8 cellular contexts compared by ENCODE assay signal in the genomic region with DNA sequence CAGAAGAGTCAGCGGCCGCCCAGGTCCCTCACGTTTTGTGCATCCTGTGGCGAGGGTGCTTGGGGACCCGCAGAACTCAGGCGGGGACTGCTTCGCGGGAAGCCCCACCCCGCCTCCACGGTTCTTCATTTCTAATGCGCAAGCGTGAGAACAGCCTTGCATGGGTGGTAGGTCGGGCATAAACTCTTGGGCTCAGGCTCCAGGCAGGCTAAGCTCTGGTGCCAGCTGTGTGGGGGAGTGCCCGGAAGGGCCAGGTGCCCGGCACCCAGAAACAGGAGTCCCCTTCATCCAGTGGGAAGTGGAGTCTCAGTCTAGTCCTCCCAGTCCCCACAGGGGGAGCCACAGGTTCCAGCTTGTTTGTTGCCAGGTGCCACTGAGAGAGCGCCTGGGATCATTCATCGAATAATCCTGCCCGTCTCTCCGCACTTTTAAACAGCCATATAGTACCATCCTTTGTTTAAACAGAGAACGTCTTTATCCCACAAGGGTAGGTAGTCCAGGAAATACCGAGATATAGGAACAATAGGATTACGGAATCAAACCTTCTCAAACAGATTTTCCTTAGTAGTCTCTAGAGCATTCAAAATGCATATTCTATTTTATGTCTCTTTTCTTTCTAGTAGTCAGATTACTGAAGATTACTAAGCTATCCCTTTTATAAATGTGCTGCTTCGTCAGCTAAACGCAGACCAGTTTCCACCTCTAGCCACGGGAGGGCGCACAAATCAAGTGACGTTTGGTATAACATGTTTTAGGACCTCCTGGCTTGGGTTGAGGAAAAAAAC. TPM values are rescaled to one million over a fixed set of nuclear protein-coding genes. Genes with fewer than 3 reads are reported as not detected.
A peak's percentile ranks its signal among the peaks of the same experiment; 100 is the strongest.
DNase-seq lines count a peak whose midpoint lies in the region; ATAC-seq and TF ChIP-seq lines count a peak whose summit lies in the region.

No MANE protein-coding gene starts in this region.

- H3K27ac ChIP-seq in fibroblast of lung (ENCODE audit: insufficient read depth, low read length) (peak overlapping the region; percentile 32), stomach (peak overlapping the region; percentile 50 to 81 (median 78))

- H3K27me3 Mint-ChIP-seq in Calu3 (ENCODE audit: unreplicated experiment), result no peaks in the 10 kb centered on the region
- H3K27me3 Mint-ChIP-seq in naive thymus-derived CD8-positive, alpha-beta T cell, result peaks cover 0 to 2% (median 0%) of the 10 kb centered on the region in 5 donors

- peaks cover 10% of the 10 kb centered on the region for H3K36me3 Mint-ChIP-seq in Calu3 (ENCODE audit: insufficient read depth, unreplicated experiment)
- H3K36me3 Mint-ChIP-seq in naive thymus-derived CD8-positive, alpha-beta T cell, result no peaks in the 10 kb centered on the region

- H3K4me3 ChIP-seq in fibroblast of lung (replicated peaks in 1 of 4; ENCODE audit: control extremely low read depth in 1 of 4, insufficient read depth in 1 of 4, low read depth in 3 of 4, low read length in 4 of 4), result peak overlapping the region; percentile 44 to 72 (median 57)
- peak overlapping the region; percentile 41 to 49 (median 46) for H3K4me3 ChIP-seq in stomach

- ATAC-seq in GM21528 (IDR thresholded peaks at IDR 0.05; ENCODE audit: low FRiP score, unreplicated experiment), result peak; percentile 67
- ATAC-seq in naive thymus-derived CD8-positive, alpha-beta T cell, result peak; percentile 81 to 83

- peak; percentile 76 for DNase-seq in Calu3
- DNase-seq in Kasumi-1 (lab: John Stamatoyannopoulos, UW), result peak; percentile 53 to 57
- DNase-seq in RPMI7951 (ENCODE audit: low read depth), result peak; percentile 61
- DNase-seq in activated T-helper 9 cell treated with anti-CD3 and anti-CD28 coated beads, Interleukin-2, amount 50 U/mL, for 16 hours (ENCODE audit: low read depth), result peak; percentile 46
- DNase-seq in fibroblast of lung (ENCODE audit: low read depth in 2 of 2), result peak; percentile 52 to 70
- DNase-seq in naive thymus-derived CD8-positive, alpha-beta T cell, result peak; percentile 42 to 84 (median 60)
- DNase-seq in stomach, result peak; percentile 74

- intact Hi-C loops in Calu3 (cut with micrococcal nuclease; ENCODE audit: unreplicated experiment), result loop anchor here (1.0 to 5.0 kb wide), 2 partner anchors 69 to 163 kb away; no protein-coding TSS in a partner anchor
- intact Hi-C loops in stomach (cut with DNase I; ENCODE audit: low total_unique reads), result no loop called here

- peak overlapping the region; percentile 30 for H3K9ac ChIP-seq in fibroblast of lung (ENCODE audit: insufficient read depth, low read length)

- no peaks in the 10 kb centered on the region for H3K9me3 Mint-ChIP-seq in Calu3 (ENCODE audit: low read depth, unreplicated experiment)
- H3K9me3 Mint-ChIP-seq in naive thymus-derived CD8-positive, alpha-beta T cell, result no peaks in the 10 kb centered on the region

- H3K27me3 ChIP-seq in fibroblast of lung (ENCODE audit: control insufficient read depth, insufficient read depth, low read length) (no peaks in the 10 kb centered on the region), stomach (peaks cover 0 to 15% (median 0%) of the 10 kb centered on the region in 3 donors)

- CTCF ChIA-PET in Calu3 (lab: Charles Lee), result interaction anchor here (0.7 to 3.6 kb wide), 16 partner anchors 10 to 200 kb away, joined by 3 to 77 read pairs (median 5); partner anchors contain the start of genes CTPS2 and REPS2

- no peaks in the 10 kb centered on the region for H3K4me1 ChIP-seq in fibroblast of lung (ENCODE audit: control insufficient read depth, extremely low read depth, insufficient read depth, low read length)
- peaks cover 0 to 9% (median 7%) of the 10 kb centered on the region in 4 donors for H3K4me1 ChIP-seq in stomach

- BruUV-seq in Calu3 (replicated peaks; lab: Mats Ljungman, UMichigan), result no TSS peak

- TF ChIP-seq CTCF in Calu3 (IDR thresholded peaks at IDR 0.05; ENCODE audit: unreplicated experiment) (peak; percentile 50), fibroblast of lung (conservative IDR thresholded peaks at IDR 0.05 in 1 of 2, IDR thresholded peaks at IDR 0.05 in 1 of 2; ENCODE audit: low read depth in 1 of 2, low read length in 2 of 2) (peak; percentile 31 to 62), stomach (IDR thresholded peaks at IDR 0.05) (peak in 4 of 7 experiments; percentile 12 to 63 (median 35))

- H3K9me3 ChIP-seq in fibroblast of lung (ENCODE audit: control insufficient read depth, insufficient read depth, low read depth, low read length) (no peaks in the 10 kb centered on the region), stomach (no peaks in the 10 kb centered on the region)

- TF ChIP-seq POLR2A in stomach (IDR thresholded peaks at IDR 0.05), result no peak

- peak overlapping the region; percentile 50 for H3K27ac Mint-ChIP-seq in Calu3 (ENCODE audit: unreplicated experiment)
- peak overlapping the region; percentile 25 to 92 (median 72) for H3K27ac Mint-ChIP-seq in naive thymus-derived CD8-positive, alpha-beta T cell

- peak overlapping the region; percentile 73 for H3K4me3 Mint-ChIP-seq in Calu3 (ENCODE audit: low read depth, unreplicated experiment)
- peak overlapping the region; percentile 72 to 87 (median 83) for H3K4me3 Mint-ChIP-seq in naive thymus-derived CD8-positive, alpha-beta T cell

- H4K20me1 ChIP-seq in fibroblast of lung (ENCODE audit: control insufficient read depth, extremely low read depth, insufficient read depth, low read length), result no peaks in the 10 kb centered on the region

- peak overlapping the region; percentile 87 for H3K4me2 ChIP-seq in fibroblast of lung (ENCODE audit: extremely low read depth, insufficient read depth, low read length)

- peaks cover 9% of the 10 kb centered on the region for H3K4me1 Mint-ChIP-seq in Calu3 (ENCODE audit: low read depth, unreplicated experiment)
- peaks cover 0 to 12% (median 3%) of the 10 kb centered on the region in 4 donors for H3K4me1 Mint-ChIP-seq in naive thymus-derived CD8-positive, alpha-beta T cell

- TF ChIP-seq EP300 in stomach (IDR thresholded peaks at IDR 0.05), result no peak

- H3K36me3 ChIP-seq in fibroblast of lung (ENCODE audit: control insufficient read depth, insufficient read depth, low read length) (no peaks in the 10 kb centered on the region), stomach (no peaks in the 10 kb centered on the region)

- peak overlapping the region; percentile 67 for H2AFZ ChIP-seq in fibroblast of lung (ENCODE audit: low read length)

- H3K79me2 ChIP-seq in fibroblast of lung (ENCODE audit: control insufficient read depth, insufficient read depth, low read length), result no peaks in the 10 kb centered on the region

- POLR2A ChIA-PET in naive thymus-derived CD8-positive, alpha-beta T cell (lab: Charles Lee), result interaction anchor here (0.6 to 3.9 kb wide), 4 partner anchors 13 to 106 kb away, joined by 3 to 37 read pairs (median 6); partner anchors contain the start of genes RBBP7 and REPS2

- 0 to 21% (median 4%) methylated on average over 18 to 27 of the region's 27 CpGs for WGBS in stomach, 5 donors

RNA-seq across cellular contexts. Expression of gene RBBP7, which starts 12.7 kb away (rescaled TPM):
- total RNA-seq in Calu3 (2022), result 183 and 196 TPM in 2 replicates
- 177 and 260 TPM in 2 replicates for total RNA-seq in RPMI7951 (2014; rRNA removed; shearing (Covaris generic))
- 142 and 174 TPM in 2 replicates for total RNA-seq in fibroblast of lung
- polyA plus RNA-seq in fibroblast of lung, result 149 and 213 TPM in 2 replicates
- polyA plus RNA-seq in fibroblast of lung (2012), result 123 and 213 TPM in 2 replicates
- polyA minus RNA-seq in fibroblast of lung (ENCODE audit: low replicate concordance), result 102 and 125 TPM in 2 replicates
- 100 to 1,000 TPM; 110 to 118 TPM for total RNA-seq in naive thymus-derived CD8-positive, alpha-beta T cell
- polyA plus RNA-seq in naive thymus-derived CD8-positive, alpha-beta T cell, result 100 to 1,000 TPM; 146 to 175 (median 154) TPM
- 100 to 1,000 TPM in 3 of 5 donors, 10 to 100 TPM in 2; 60.9 to 150 (median 123) TPM for total RNA-seq in stomach
- polyA plus RNA-seq in stomach, result 100 to 1,000 TPM in 1 of 3 donors, 10 to 100 TPM in 2; 81.8 to 152 (median 95.3) TPM

Comparison
In these comparisons a context has a peak if more than half of its experiments do, and no peak if none do; other contexts are left out.
1. Peak in every context shown above with its lines: DNase-seq, ATAC-seq, H3K4me3 ChIP-seq and H3K27ac ChIP-seq.